ENCODE assay signal across 8 cellular contexts in genomic region chr13:98484289-98485219, GRCh38.
DNase-seq lines count a peak whose midpoint lies in the region; ATAC-seq and TF ChIP-seq lines count a peak whose summit lies in the region.

No MANE protein-coding gene starts in this region.

- H3K4me1 ChIP-seq in adipocyte (ENCODE audit: control insufficient read depth, insufficient read depth, low read length) (peaks cover 50% of the 10 kb centered on the region), left ventricle myocardium inferior (peaks cover 95% of the 10 kb centered on the region)

- H3K27me3 ChIP-seq in adipocyte (replicated peaks; ENCODE audit: control insufficient read depth, insufficient read depth, low read length) (no peaks in the 10 kb centered on the region), left ventricle myocardium inferior (ENCODE audit: low read depth) (no peaks in the 10 kb centered on the region)

- H3K27ac ChIP-seq in left ventricle myocardium inferior (replicated peaks) = peak overlapping the region; percentile 88

- H3K36me3 ChIP-seq in adipocyte (ENCODE audit: control insufficient read depth, insufficient read depth, low read length, severe bottlenecking) (no peaks in the 10 kb centered on the region), left ventricle myocardium inferior (no peaks in the 10 kb centered on the region)

- H3K9me3 ChIP-seq in adipocyte (ENCODE audit: control insufficient read depth, low read length) (no peaks in the 10 kb centered on the region), left ventricle myocardium inferior (replicated peaks) (no peaks in the 10 kb centered on the region)

- peak; percentile 44 for ATAC-seq in GM18498 (IDR thresholded peaks at IDR 0.05; ENCODE audit: unreplicated experiment)
- no peak for ATAC-seq in GM21515 (IDR thresholded peaks at IDR 0.05; ENCODE audit: unreplicated experiment)
- ATAC-seq in GM21526 (IDR thresholded peaks at IDR 0.05; ENCODE audit: low FRiP score, unreplicated experiment) = no peak

- no peak for TF ChIP-seq CTCF in left ventricle myocardium inferior (IDR thresholded peaks at IDR 0.05; ENCODE audit: borderline replicate concordance)

- intact Hi-C loops in left ventricle myocardium inferior (cut with micrococcal nuclease) = loop anchor here (10.0 kb wide), 1 partner anchor 90 kb away; the partner anchor contains the start of gene STK24

- peak overlapping the region; percentile 16 for H3K9ac ChIP-seq in adipocyte (ENCODE audit: low read length)

- H3K4me3 ChIP-seq in adipocyte (ENCODE audit: low read length) (peak overlapping the region; percentile 0), left ventricle myocardium inferior (peak overlapping the region; percentile 9)

- DNase-seq in HuH-7.5 (ENCODE audit: low spot score) (peak; percentile 48), SK-N-DZ (ENCODE audit: low spot score) (peak; percentile 76), adipocyte (ENCODE audit: low read depth) (peak; percentile 94), left ventricle myocardium inferior (peak; percentile 51), renal cortical epithelial cell (ENCODE audit: low read depth) (peak; percentile 99)

Comparison
In these comparisons a context has a peak if more than half of its experiments do, and no peak if none do; other contexts are left out.
1. DNase-seq: peak in every context shown above with its lines; median percentile 99 in renal cortical epithelial cell; 94 in adipocyte; 76 in SK-N-DZ; 51 in left ventricle myocardium inferior; 48 in HuH-7.5.